Comparison of ENCODE assay signal across 18 cellular contexts in the genomic region with DNA sequence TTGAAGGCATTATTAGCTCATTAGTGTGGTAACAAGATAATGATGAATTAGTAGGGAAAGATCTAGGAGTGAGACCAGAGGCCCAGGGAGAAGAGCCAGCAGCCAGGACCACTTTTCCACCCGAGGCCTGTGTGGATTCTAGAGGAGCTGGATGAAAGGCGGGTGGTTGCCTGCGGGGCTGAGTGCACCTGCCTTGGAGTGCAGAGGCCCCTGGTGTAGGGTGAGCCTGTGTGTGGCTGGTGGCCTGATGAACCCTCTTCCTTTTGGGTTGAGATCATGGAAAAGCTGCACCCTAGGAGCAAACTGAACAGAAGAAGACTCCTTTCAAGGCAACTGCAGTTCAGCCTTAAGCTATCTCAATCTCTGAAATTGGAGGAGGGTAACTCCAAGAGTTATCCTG. TPM values are rescaled to one million over a fixed set of nuclear protein-coding genes. Genes with fewer than 3 reads are reported as not detected.
DNase-seq lines count a peak whose midpoint lies in the region; ATAC-seq, FAIRE-seq and TF ChIP-seq lines count a peak whose summit lies in the region.
"Had no signal": no experiment of that assay in that cellular context is flagged by ENCODE, and none has a peak within 500 bp of the region (broad histone marks: within the 10 kb centered on the region; RNA-seq: fewer than 3 reads in every experiment).

No MANE protein-coding gene starts in this region.

- intact Hi-C loops in kidney (cut with DNase I): no loop called here

- no peak overlapping the region for H3K4me3 Mint-ChIP-seq in WTC11
- H3K4me3 Mint-ChIP-seq: CD8-positive, alpha-beta T cell; T-cell had no signal

- H3K4me3 ChIP-seq in kidney (ENCODE audit: low read length in 2 of 2): no peak overlapping the region

- peak; percentile 23 for DNase-seq in ELR (ENCODE audit: low read depth)
- DNase-seq in HTR-8/SVneo (ENCODE audit: insufficient read length, low spot score): peak; percentile 15
- DNase-seq in WTC11 (ENCODE audit: low spot score): peak; percentile 52
- peak; percentile 47 for DNase-seq in iPS-NIHi11 (ENCODE audit: low spot score)
- no peak for DNase-seq in left lobe of liver (ENCODE audit: low spot score)
- DNase-seq in effector CD8-positive, alpha-beta T cell (lab: John Stamatoyannopoulos, UW): no peak
- DNase-seq in kidney: no peak
- DNase-seq: amniotic stem cell; CD8-positive, alpha-beta T cell; KBM-7; kidney glomerular epithelial cell; NCI-H510A treated with DMSO at 0.1 percent for 48 hours; nucleus accumbens; stimulated activated CD4-positive, alpha-beta T cell treated with anti-CD3 and anti-CD28 coated beads, Interleukin-1b, Interleukin-23, amount 100 ng/mL, for 48 hours; substantia nigra; T-cell had no signal

- no peak overlapping the region for H3K27ac ChIP-seq in kidney (ENCODE audit: low read depth in 2 of 2, low read length in 2 of 2)

- ATAC-seq in WTC11: peak; percentile 87
- no peak for ATAC-seq in left lobe of liver
- no peak for ATAC-seq in GM21423 (IDR thresholded peaks at IDR 0.05; ENCODE audit: unreplicated experiment)
- ATAC-seq: CD8-positive, alpha-beta T cell; esophagus mucosa; T-cell had no signal

- H3K9me3 Mint-ChIP-seq in WTC11: no peaks in the 10 kb centered on the region
- H3K9me3 Mint-ChIP-seq: CD8-positive, alpha-beta T cell; T-cell had no signal

- CTCF ChIA-PET in WTC11 (lab: Charles Lee): interaction anchor here (0.6 to 3.3 kb wide), 19 partner anchors 8 to 776 kb away, joined by 3 to 100 read pairs (median 7); partner anchors contain the start of gene KCNJ5

- peaks cover 0 to 5% of the 10 kb centered on the region in 2 donors for H3K4me1 ChIP-seq in kidney (ENCODE audit: control insufficient read depth in 1 of 2, insufficient read depth in 1 of 2, low read depth in 1 of 2, low read length in 2 of 2)

- no peaks in the 10 kb centered on the region for H3K9me3 ChIP-seq in kidney (ENCODE audit: control insufficient read depth in 1 of 2, low read length in 2 of 2)

- no peak for FAIRE-seq in HTR-8/SVneo (lab: Jason Lieb, UNC)
- no peak for FAIRE-seq in kidney (lab: Jason Lieb, UNC)

- no peak overlapping the region for H3K9ac ChIP-seq in kidney (ENCODE audit: low read length in 2 of 2)

- no peak overlapping the region for H3K27ac Mint-ChIP-seq in WTC11
- H3K27ac Mint-ChIP-seq: CD8-positive, alpha-beta T cell; T-cell had no signal

- H3K4me1 Mint-ChIP-seq in WTC11: no peaks in the 10 kb centered on the region
- H3K4me1 Mint-ChIP-seq: T-cell had no signal

- H3K27me3 Mint-ChIP-seq in WTC11 (ENCODE audit: low read depth): peaks cover 13% of the 10 kb centered on the region

- POLR2A ChIA-PET in WTC11 (lab: Charles Lee): no interaction called here

- no peaks in the 10 kb centered on the region for H3K36me3 ChIP-seq in kidney (ENCODE audit: control insufficient read depth in 1 of 2, insufficient read depth in 2 of 2, low read length in 2 of 2)

- TF ChIP-seq CTCF in WTC11 (IDR thresholded peaks at IDR 0.05) (no peak), kidney (IDR thresholded peaks at IDR 0.05; ENCODE audit: borderline replicate concordance, extremely low read depth, insufficient read depth) (no peak)

- no peaks in the 10 kb centered on the region for H3K36me3 Mint-ChIP-seq in WTC11
- H3K36me3 Mint-ChIP-seq: CD8-positive, alpha-beta T cell; T-cell had no signal

TF ChIP-seq in WTC11, 78 proteins besides CTCF, POLR2A, EP300 and RAD21 (continues in another document):
- TF ChIP-seq HMGXB4 (CRISPR knock-in tag; IDR thresholded peaks at IDR 0.05): no peak
- TF ChIP-seq, protein P1, sequence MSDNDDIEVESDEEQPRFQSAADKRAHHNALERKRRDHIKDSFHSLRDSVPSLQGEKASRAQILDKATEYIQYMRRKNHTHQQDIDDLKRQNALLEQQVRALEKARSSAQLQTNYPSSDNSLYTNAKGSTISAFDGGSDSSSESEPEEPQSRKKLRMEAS (CRISPR knock-in tag; IDR thresholded peaks at IDR 0.05): no peak
- TF ChIP-seq NR3C1 (CRISPR knock-in tag; conservative IDR thresholded peaks at IDR 0.05; ENCODE audit: low read depth): no peak
- TF ChIP-seq, protein P2, sequence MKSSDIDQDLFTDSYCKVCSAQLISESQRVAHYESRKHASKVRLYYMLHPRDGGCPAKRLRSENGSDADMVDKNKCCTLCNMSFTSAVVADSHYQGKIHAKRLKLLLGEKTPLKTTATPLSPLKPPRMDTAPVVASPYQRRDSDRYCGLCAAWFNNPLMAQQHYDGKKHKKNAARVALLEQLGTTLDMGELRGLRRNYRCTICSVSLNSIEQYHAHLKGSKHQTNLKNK (CRISPR knock-in tag; IDR thresholded peaks at IDR 0.05): no peak
- TF ChIP-seq MYBL2 (CRISPR knock-in tag; IDR thresholded peaks at IDR 0.05): no peak
- TF ChIP-seq, protein P3, sequence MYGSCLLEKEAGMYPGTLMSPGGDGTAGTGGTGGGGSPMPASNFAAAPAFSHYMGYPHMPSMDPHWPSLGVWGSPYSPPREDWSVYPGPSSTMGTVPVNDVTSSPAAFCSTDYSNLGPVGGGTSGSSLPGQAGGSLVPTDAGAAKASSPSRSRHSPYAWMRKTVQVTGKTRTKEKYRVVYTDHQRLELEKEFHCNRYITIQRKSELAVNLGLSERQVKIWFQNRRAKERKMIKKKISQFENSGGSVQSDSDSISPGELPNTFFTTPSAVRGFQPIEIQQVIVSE (CRISPR knock-in tag; IDR thresholded peaks at IDR 0.05; ENCODE audit: borderline replicate concordance): no peak
- TF ChIP-seq, protein P4, sequence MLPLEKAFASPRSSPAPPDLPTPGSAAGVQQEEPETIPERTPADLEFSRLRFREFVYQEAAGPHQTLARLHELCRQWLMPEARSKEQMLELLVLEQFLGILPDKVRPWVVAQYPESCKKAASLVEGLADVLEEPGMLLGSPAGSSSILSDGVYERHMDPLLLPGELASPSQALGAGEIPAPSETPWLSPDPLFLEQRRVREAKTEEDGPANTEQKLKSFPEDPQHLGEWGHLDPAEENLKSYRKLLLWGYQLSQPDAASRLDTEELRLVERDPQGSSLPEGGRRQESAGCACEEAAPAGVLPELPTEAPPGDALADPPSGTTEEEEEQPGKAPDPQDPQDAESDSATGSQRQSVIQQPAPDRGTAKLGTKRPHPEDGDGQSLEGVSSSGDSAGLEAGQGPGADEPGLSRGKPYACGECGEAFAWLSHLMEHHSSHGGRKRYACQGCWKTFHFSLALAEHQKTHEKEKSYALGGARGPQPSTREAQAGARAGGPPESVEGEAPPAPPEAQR (CRISPR knock-in tag; IDR thresholded peaks at IDR 0.05): no peak
- no peak for TF ChIP-seq E2F5 (CRISPR knock-in tag; IDR thresholded peaks at IDR 0.05)
- TF ChIP-seq EMX1 (CRISPR knock-in tag; IDR thresholded peaks at IDR 0.05): no peak
- no peak for TF ChIP-seq IRF2 (CRISPR knock-in tag; IDR thresholded peaks at IDR 0.05; ENCODE audit: borderline replicate concordance, low read depth)
- TF ChIP-seq, protein P5, sequence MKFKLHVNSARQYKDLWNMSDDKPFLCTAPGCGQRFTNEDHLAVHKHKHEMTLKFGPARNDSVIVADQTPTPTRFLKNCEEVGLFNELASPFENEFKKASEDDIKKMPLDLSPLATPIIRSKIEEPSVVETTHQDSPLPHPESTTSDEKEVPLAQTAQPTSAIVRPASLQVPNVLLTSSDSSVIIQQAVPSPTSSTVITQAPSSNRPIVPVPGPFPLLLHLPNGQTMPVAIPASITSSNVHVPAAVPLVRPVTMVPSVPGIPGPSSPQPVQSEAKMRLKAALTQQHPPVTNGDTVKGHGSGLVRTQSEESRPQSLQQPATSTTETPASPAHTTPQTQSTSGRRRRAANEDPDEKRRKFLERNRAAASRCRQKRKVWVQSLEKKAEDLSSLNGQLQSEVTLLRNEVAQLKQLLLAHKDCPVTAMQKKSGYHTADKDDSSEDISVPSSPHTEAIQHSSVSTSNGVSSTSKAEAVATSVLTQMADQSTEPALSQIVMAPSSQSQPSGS (CRISPR knock-in tag; IDR thresholded peaks at IDR 0.05; ENCODE audit: borderline replicate concordance, low read depth): no peak

RNA-seq across cellular contexts. Expression of gene TP53AIP1, which starts 5.9 kb away (rescaled TPM):
- 0.07 TPM in 1 of 3 replicates, not detected in the others for total RNA-seq in WTC11 (2021)
- not detected for total RNA-seq in left lobe of liver
- 0.82 TPM for total RNA-seq in kidney
- polyA plus RNA-seq in kidney (ENCODE audit: insufficient read depth, low read depth, low replicate concordance): 5.3 TPM
- total RNA-seq: T-cell had no signal

RNA-seq across cellular contexts. Expression of gene KCNJ5, which starts 57.4 kb away (rescaled TPM):
- 0.09 to 0.23 TPM (median 0.22 TPM) in 3 replicates for total RNA-seq in WTC11 (2021)
- 0.13 TPM for total RNA-seq in left lobe of liver
- 6.5 TPM for total RNA-seq in kidney
- polyA plus RNA-seq in kidney (ENCODE audit: insufficient read depth, low read depth, low replicate concordance): 5.7 TPM
- total RNA-seq: CD8-positive, alpha-beta T cell had no signal

Comparison
In these comparisons a context has a peak if more than half of its experiments do, and no peak if none do; other contexts are left out.
1. DNase-seq: peak in ELR (single experiment), HTR-8/SVneo (single experiment), WTC11 (single experiment) and iPS-NIHi11 (single experiment); none in left lobe of liver (single experiment), effector CD8-positive, alpha-beta T cell (single experiment) and kidney (single experiment).